1 cellular context compared by ENCODE assay signal in the genomic region with DNA sequence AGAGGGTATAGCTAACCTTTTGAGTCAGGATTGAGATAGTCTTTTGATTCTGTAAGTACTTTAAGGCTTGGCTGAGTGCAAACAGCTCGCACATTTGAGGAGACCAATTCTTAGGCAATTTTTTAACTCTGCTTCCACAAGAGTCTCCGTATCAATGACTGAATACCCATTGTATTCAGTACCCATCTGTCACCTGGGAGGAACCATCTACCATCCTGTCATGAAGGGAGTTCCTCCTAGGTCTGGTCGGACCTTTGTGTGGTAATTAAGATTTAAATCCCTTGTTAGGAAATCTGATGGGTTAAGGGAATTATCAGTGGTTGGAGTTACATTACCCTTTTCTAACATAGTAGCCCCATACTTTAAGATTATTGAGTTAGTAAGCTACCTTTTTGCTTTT. TPM values are rescaled to one million over a fixed set of nuclear protein-coding genes. Genes with fewer than 3 reads are reported as not detected.
"Had no signal": no experiment of that assay in that cellular context is flagged by ENCODE, and none has a peak within 500 bp of the region (broad histone marks: within the 10 kb centered on the region; RNA-seq: fewer than 3 reads in every experiment).

No MANE protein-coding gene starts in this region.

RNA-seq across cellular contexts. Expression of a gene that starts 30.3 kb away (rescaled TPM):
- total RNA-seq: H9 had no signal
